In genomic region chr17:68777243-68777855, GRCh38 we compare ENCODE assay signal across 8 cellular contexts.
DNase-seq lines count a peak whose midpoint lies in the region; ATAC-seq and TF ChIP-seq lines count a peak whose summit lies in the region.

No MANE protein-coding gene starts in this region.

- no peaks in the 10 kb centered on the region for H3K9me3 ChIP-seq in Peyer's patch

- peak; percentile 19 for DNase-seq in NCI-H2227 (lab: John Stamatoyannopoulos, UW; ENCODE audit: unreplicated experiment)
- DNase-seq in NCI-H2227 treated with DMSO at 0.1 percent for 48 hours (lab: John Stamatoyannopoulos, UW) = no peak
- DNase-seq in HT1080 (ENCODE audit: low read depth) = peak; percentile 64
- DNase-seq in Peyer's patch = peak in 1 of 3 donors; percentile 77
- DNase-seq in choroid plexus epithelial cell (ENCODE audit: low read depth) = peak; percentile 85
- DNase-seq in stromal cell of bone marrow (ENCODE audit: low read depth) = peak; percentile 75

- TF ChIP-seq CTCF in Peyer's patch (IDR thresholded peaks at IDR 0.05) = peak in 5 of 6 experiments; percentile 58 to 81 (median 76)
- TF ChIP-seq CTCF in choroid plexus epithelial cell (conservative IDR thresholded peaks at IDR 0.05; ENCODE audit: low read depth, low read length) = peak; percentile 82

- ATAC-seq in GM19328 (IDR thresholded peaks at IDR 0.05; ENCODE audit: unreplicated experiment) = no peak

- H3K36me3 ChIP-seq in Peyer's patch = no peaks in the 10 kb centered on the region

- H3K27ac ChIP-seq in Peyer's patch = peak overlapping the region in 1 of 4 donors; percentile 33
- H3K27ac ChIP-seq in layer of hippocampus (ENCODE audit: low read depth, low read length) = peak overlapping the region; percentile 89

- peaks cover 0 to 15% (median 2%) of the 10 kb centered on the region in 4 donors for H3K4me1 ChIP-seq in Peyer's patch

- H3K27me3 ChIP-seq in Peyer's patch (no peaks in the 10 kb centered on the region), layer of hippocampus (ENCODE audit: control insufficient read depth, insufficient read depth, low read length) (no peaks in the 10 kb centered on the region)

- H3K4me3 ChIP-seq in Peyer's patch (no peak overlapping the region), choroid plexus epithelial cell (ENCODE audit: low read depth, low read length) (no peak overlapping the region)

- no peak for TF ChIP-seq POLR2A in Peyer's patch (IDR thresholded peaks at IDR 0.05)
